1 cellular context compared by ENCODE assay signal in the genomic region with DNA sequence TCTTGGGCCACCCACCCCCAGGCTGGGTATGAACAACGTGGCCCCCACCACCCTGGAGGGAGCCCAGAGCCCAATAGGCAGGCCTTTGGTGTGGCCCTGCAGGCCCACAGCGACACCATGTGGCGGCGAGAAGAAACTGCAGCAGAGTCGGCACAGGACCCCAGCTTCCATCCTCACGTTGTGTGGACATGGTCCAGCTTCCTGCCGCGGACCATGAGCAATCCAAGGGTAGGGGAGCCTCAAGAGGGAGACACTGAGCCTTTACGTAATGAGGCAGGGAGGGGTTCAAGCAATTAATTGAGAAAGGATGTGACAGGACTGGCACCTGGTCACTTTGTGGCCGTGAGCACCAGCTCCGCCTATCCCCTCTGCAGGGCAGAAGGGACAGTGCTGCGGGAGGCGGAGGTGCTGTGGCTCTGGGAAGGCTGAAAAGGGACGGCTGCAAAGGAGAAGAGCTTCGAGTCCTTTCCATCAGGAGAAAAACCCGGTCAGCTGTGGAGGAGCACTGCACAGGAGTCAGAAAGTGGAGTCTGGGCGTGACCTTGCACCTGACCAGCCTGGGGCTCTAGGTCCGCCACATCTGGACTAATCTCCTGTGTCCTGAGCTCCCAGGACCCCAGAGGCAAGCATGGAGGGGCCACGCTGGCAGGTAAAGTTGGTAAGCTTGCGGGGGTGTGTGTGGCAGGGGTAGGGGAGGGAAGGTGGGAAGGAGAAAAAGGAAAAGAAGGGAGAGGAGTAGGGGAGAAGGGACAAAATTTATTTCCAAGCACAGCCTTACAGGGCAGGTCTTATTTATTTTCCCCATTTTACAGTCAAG.
TF ChIP-seq lines count a peak whose summit lies in the region.

No MANE protein-coding gene starts in this region.

TF ChIP-seq in HepG2, 621 proteins besides CTCF, POLR2A, EP300 and RAD21 (continued from another document and continues in another):
- no peak for TF ChIP-seq ZNF44 (CRISPR knock-in tag; IDR thresholded peaks at IDR 0.05)
- no peak for TF ChIP-seq MED13 (CRISPR knock-in tag; IDR thresholded peaks at IDR 0.05)
- TF ChIP-seq SP2 (CRISPR knock-in tag; IDR thresholded peaks at IDR 0.05): no peak
- no peak for TF ChIP-seq SYNCRIP (IDR thresholded peaks at IDR 0.05; ENCODE audit: insufficient read depth, low read depth, low read length)
- 0 out of 2 replicates have a peak, but pooled peaks have one; percentile 34 for TF ChIP-seq RCOR2 (CRISPR knock-in tag; IDR thresholded peaks at IDR 0.05)
- 0 out of 2 replicates have a peak, but pooled peaks have one; percentile 10 for TF ChIP-seq ZBTB7A (CRISPR knock-in tag; IDR thresholded peaks at IDR 0.05)
- no peak for TF ChIP-seq ONECUT2 (CRISPR knock-in tag; IDR thresholded peaks at IDR 0.05)
- peak; percentile 65; the same call in 1 of the 2 replicates for TF ChIP-seq ZNF414 (CRISPR knock-in tag; IDR thresholded peaks at IDR 0.05)
- TF ChIP-seq HES4 (CRISPR knock-in tag; IDR thresholded peaks at IDR 0.05; ENCODE audit: borderline replicate concordance): no peak
- peak; percentile 74; the same call in 1 of the 2 replicates for TF ChIP-seq YEATS2 (CRISPR knock-in tag; IDR thresholded peaks at IDR 0.05; ENCODE audit: borderline replicate concordance)
- no peak for TF ChIP-seq ZNF12 (CRISPR knock-in tag; IDR thresholded peaks at IDR 0.05)
- TF ChIP-seq THAP7 (CRISPR knock-in tag; IDR thresholded peaks at IDR 0.05): 0 out of 2 replicates have a peak, but pooled peaks have one; percentile 64
- no peak for TF ChIP-seq KLF9 (CRISPR knock-in tag; IDR thresholded peaks at IDR 0.05; ENCODE audit: low read depth)
- TF ChIP-seq LCORL (IDR thresholded peaks at IDR 0.05): no peak
- peak; percentile 84 for TF ChIP-seq LCORL (CRISPR knock-in tag; IDR thresholded peaks at IDR 0.05)
- TF ChIP-seq SPEN (CRISPR knock-in tag; IDR thresholded peaks at IDR 0.05; ENCODE audit: low read depth): no peak
- TF ChIP-seq, protein P1, sequence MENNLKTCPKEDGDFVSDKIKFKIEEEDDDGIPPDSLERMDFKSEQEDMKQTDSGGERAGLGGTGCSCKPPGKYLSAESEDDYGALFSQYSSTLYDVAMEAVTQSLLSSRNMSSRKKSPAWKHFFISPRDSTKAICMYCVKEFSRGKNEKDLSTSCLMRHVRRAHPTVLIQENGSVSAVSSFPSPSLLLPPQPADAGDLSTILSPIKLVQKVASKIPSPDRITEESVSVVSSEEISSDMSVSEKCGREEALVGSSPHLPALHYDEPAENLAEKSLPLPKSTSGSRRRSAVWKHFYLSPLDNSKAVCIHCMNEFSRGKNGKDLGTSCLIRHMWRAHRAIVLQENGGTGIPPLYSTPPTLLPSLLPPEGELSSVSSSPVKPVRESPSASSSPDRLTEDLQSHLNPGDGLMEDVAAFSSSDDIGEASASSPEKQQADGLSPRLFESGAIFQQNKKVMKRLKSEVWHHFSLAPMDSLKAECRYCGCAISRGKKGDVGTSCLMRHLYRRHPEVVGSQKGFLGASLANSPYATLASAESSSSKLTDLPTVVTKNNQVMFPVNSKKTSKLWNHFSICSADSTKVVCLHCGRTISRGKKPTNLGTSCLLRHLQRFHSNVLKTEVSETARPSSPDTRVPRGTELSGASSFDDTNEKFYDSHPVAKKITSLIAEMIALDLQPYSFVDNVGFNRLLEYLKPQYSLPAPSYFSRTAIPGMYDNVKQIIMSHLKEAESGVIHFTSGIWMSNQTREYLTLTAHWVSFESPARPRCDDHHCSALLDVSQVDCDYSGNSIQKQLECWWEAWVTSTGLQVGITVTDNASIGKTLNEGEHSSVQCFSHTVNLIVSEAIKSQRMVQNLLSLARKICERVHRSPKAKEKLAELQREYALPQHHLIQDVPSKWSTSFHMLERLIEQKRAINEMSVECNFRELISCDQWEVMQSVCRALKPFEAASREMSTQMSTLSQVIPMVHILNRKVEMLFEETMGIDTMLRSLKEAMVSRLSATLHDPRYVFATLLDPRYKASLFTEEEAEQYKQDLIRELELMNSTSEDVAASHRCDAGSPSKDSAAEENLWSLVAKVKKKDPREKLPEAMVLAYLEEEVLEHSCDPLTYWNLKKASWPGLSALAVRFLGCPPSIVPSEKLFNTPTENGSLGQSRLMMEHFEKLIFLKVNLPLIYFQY (CRISPR knock-in tag; IDR thresholded peaks at IDR 0.05; ENCODE audit: borderline replicate concordance): 0 out of 2 replicates have a peak, but pooled peaks have one; percentile 60
- peak in 1 of 2 experiments; percentile 49; a peak in 1 of 4 replicates for TF ChIP-seq KLF16 (CRISPR knock-in tag; IDR thresholded peaks at IDR 0.05)
- no peak for TF ChIP-seq HOXA9 (CRISPR knock-in tag; IDR thresholded peaks at IDR 0.05; ENCODE audit: borderline replicate concordance)
- TF ChIP-seq, protein P2, sequence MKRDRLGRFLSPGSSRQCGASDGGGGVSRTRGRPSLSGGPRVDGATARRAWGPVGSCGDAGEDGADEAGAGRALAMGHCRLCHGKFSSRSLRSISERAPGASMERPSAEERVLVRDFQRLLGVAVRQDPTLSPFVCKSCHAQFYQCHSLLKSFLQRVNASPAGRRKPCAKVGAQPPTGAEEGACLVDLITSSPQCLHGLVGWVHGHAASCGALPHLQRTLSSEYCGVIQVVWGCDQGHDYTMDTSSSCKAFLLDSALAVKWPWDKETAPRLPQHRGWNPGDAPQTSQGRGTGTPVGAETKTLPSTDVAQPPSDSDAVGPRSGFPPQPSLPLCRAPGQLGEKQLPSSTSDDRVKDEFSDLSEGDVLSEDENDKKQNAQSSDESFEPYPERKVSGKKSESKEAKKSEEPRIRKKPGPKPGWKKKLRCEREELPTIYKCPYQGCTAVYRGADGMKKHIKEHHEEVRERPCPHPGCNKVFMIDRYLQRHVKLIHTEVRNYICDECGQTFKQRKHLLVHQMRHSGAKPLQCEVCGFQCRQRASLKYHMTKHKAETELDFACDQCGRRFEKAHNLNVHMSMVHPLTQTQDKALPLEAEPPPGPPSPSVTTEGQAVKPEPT (CRISPR knock-in tag; IDR thresholded peaks at IDR 0.05; ENCODE audit: low read depth): peak; percentile 10; the same call in 1 of the 2 replicates
- TF ChIP-seq RXRB (CRISPR knock-in tag; IDR thresholded peaks at IDR 0.05; ENCODE audit: borderline replicate concordance): peak; percentile 77; the same call in 1 of the 2 replicates
- peak; percentile 74; the same call in 1 of the 2 replicates for TF ChIP-seq SMAD3 (CRISPR knock-in tag; IDR thresholded peaks at IDR 0.05)
- TF ChIP-seq MXD1 (CRISPR knock-in tag; IDR thresholded peaks at IDR 0.05): no peak
- 0 out of 2 replicates have a peak, but pooled peaks have one; percentile 43 for TF ChIP-seq ZNF33B (CRISPR knock-in tag; IDR thresholded peaks at IDR 0.05)
- peak; percentile 97 for TF ChIP-seq PATZ1 (CRISPR knock-in tag; IDR thresholded peaks at IDR 0.05)
- TF ChIP-seq ZNF784 (CRISPR knock-in tag; IDR thresholded peaks at IDR 0.05; ENCODE audit: borderline replicate concordance): no peak
- TF ChIP-seq RBFOX2 (IDR thresholded peaks at IDR 0.05; ENCODE audit: low read depth, low read length): no peak
- TF ChIP-seq SNAPC4 (CRISPR knock-in tag; IDR thresholded peaks at IDR 0.05): no peak
- TF ChIP-seq TGIF2 (CRISPR knock-in tag; IDR thresholded peaks at IDR 0.05): peak; percentile 87
- peak; percentile 60; the same call in 1 of the 2 replicates for TF ChIP-seq MEIS1 (CRISPR knock-in tag; IDR thresholded peaks at IDR 0.05; ENCODE audit: borderline replicate concordance)
- no peak for TF ChIP-seq NONO (IDR thresholded peaks at IDR 0.05)
- no peak for TF ChIP-seq NONO (CRISPR knock-in tag; conservative IDR thresholded peaks at IDR 0.05)
- TF ChIP-seq ZNF850 (CRISPR knock-in tag; conservative IDR thresholded peaks at IDR 0.05): no peak
- TF ChIP-seq NCOR1 (IDR thresholded peaks at IDR 0.05; ENCODE audit: borderline replicate concordance, low read length): no peak
- no peak for TF ChIP-seq TBP (CRISPR knock-in tag; IDR thresholded peaks at IDR 0.05)
- 0 out of 2 replicates have a peak, but pooled peaks have one; percentile 59 for TF ChIP-seq RFXANK (CRISPR knock-in tag; IDR thresholded peaks at IDR 0.05)
- TF ChIP-seq, protein P3, sequence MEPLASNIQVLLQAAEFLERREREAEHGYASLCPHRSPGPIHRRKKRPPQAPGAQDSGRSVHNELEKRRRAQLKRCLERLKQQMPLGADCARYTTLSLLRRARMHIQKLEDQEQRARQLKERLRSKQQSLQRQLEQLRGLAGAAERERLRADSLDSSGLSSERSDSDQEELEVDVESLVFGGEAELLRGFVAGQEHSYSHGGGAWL (CRISPR knock-in tag; IDR thresholded peaks at IDR 0.05): peak; percentile 33; the same call in 1 of the 2 replicates
- TF ChIP-seq ZNF713 (CRISPR knock-in tag; IDR thresholded peaks at IDR 0.05): 0 out of 2 replicates have a peak, but pooled peaks have one; percentile 62
- no peak for TF ChIP-seq ZKSCAN5 (CRISPR knock-in tag; IDR thresholded peaks at IDR 0.05)
- TF ChIP-seq ZFP36 (IDR thresholded peaks at IDR 0.05; ENCODE audit: borderline replicate concordance, low read depth, low read length, partially characterized antibody): peak; percentile 30
- no peak for TF ChIP-seq ZNF101 (CRISPR knock-in tag; IDR thresholded peaks at IDR 0.05; ENCODE audit: borderline replicate concordance, low read depth)
- TF ChIP-seq STAG1 (CRISPR knock-in tag; IDR thresholded peaks at IDR 0.05): peak; percentile 100
